Comparison of ENCODE assay signal across 8 cellular contexts in genomic region chr20:46994341-46994740, GRCh38.
DNase-seq lines count a peak whose midpoint lies in the region; ATAC-seq and TF ChIP-seq lines count a peak whose summit lies in the region.

No MANE protein-coding gene starts in this region.

- H3K36me3 ChIP-seq in PC-9 (ENCODE audit: low read depth) = no peaks in the 10 kb centered on the region

- no peaks in the 10 kb centered on the region for H3K9me2 ChIP-seq in PC-9 (ENCODE audit: insufficient read depth)

- no peak overlapping the region for H3K4me2 ChIP-seq in PC-9

- no peaks in the 10 kb centered on the region for H3K9me3 ChIP-seq in PC-9 (ENCODE audit: insufficient read depth, low read depth)

- H3K27ac Mint-ChIP-seq in activated CD8-positive, alpha-beta T cell treated with anti-CD3 and anti-CD28 coated beads, Interleukin-2, amount 10 ng/mL, durations not matched to agents 7 days and 5 days = peak overlapping the region; percentile 94

- no peaks in the 10 kb centered on the region for H3K9me3 Mint-ChIP-seq in activated CD8-positive, alpha-beta T cell treated with anti-CD3 and anti-CD28 coated beads, Interleukin-2, amount 10 ng/mL, durations not matched to agents 7 days and 5 days (ENCODE audit: insufficient read depth)

- H3K4me1 ChIP-seq in PC-9 (replicated peaks; ENCODE audit: insufficient read depth) = peaks cover 17% of the 10 kb centered on the region

- no peak for TF ChIP-seq CTCF in PC-9 (conservative IDR thresholded peaks at IDR 0.05)

- BruUV-seq in PC-9 (replicated peaks; lab: Mats Ljungman, UMichigan) = no TSS peak

- H3K36me3 Mint-ChIP-seq in activated CD8-positive, alpha-beta T cell treated with anti-CD3 and anti-CD28 coated beads, Interleukin-2, amount 10 ng/mL, durations not matched to agents 7 days and 5 days (ENCODE audit: low read depth) = peaks cover 10% of the 10 kb centered on the region

- peaks cover 10% of the 10 kb centered on the region for H3K27me3 Mint-ChIP-seq in activated CD8-positive, alpha-beta T cell treated with anti-CD3 and anti-CD28 coated beads, Interleukin-2, amount 10 ng/mL, durations not matched to agents 7 days and 5 days (ENCODE audit: low read depth)

- intact Hi-C loops in PC-9 (cut with micrococcal nuclease; ENCODE audit: unreplicated experiment) = no loop called here

- no peaks in the 10 kb centered on the region for H3K79me2 ChIP-seq in PC-9 (ENCODE audit: low read depth)

- H2AFZ ChIP-seq in PC-9 = no peak overlapping the region

- CTCF ChIA-PET in activated CD8-positive, alpha-beta T cell treated with anti-CD3 and anti-CD28 coated beads, Interleukin-2, amount 10 ng/mL, durations not matched to agents 7 days and 5 days (lab: Charles Lee) = no interaction called here
- CTCF ChIA-PET in PC-9 (lab: Charles Lee) = no interaction called here

- no peaks in the 10 kb centered on the region for H4K20me1 ChIP-seq in PC-9 (ENCODE audit: insufficient read depth)

- no peaks in the 10 kb centered on the region for H3K27me3 ChIP-seq in PC-9 (ENCODE audit: insufficient read depth, low read depth)

- ATAC-seq in GM18909 (IDR thresholded peaks at IDR 0.05; ENCODE audit: poor library complexity, unreplicated experiment) (peak; percentile 89), HG02943 (IDR thresholded peaks at IDR 0.05; ENCODE audit: low read depth, unreplicated experiment) (peak; percentile 87)
- ATAC-seq in activated CD8-positive, alpha-beta T cell treated with anti-CD3 and anti-CD28 coated beads, Interleukin-2, amount 10 ng/mL, durations not matched to agents 7 days and 5 days = peak; percentile 92

- POLR2A ChIA-PET in activated CD8-positive, alpha-beta T cell treated with anti-CD3 and anti-CD28 coated beads, Interleukin-2, amount 10 ng/mL, durations not matched to agents 7 days and 5 days (lab: Charles Lee) = no interaction called here
- POLR2A ChIA-PET in PC-9 (lab: Charles Lee; ENCODE audit: unreplicated experiment) = no interaction called here

- peak; percentile 88 for DNase-seq in activated CD8-positive, alpha-beta T cell treated with anti-CD3 and anti-CD28 coated beads, Interleukin-2, amount 10 ng/mL, durations not matched to agents 7 days and 5 days
- DNase-seq in stimulated activated CD4-positive, alpha-beta T cell treated with anti-CD3 and anti-CD28 coated beads, Interleukin-2, amount 100 ng/mL, for 4 hours (ENCODE audit: low read depth) = peak; percentile 15
- DNase-seq in NCI-H2227 treated with DMSO at 0.1 percent for 48 hours (lab: John Stamatoyannopoulos, UW) = no peak
- no peak for DNase-seq in PC-9
- no peak for DNase-seq in GDM1 (lab: John Stamatoyannopoulos, UW)
- DNase-seq in SIG-M5 treated with dmso at 0.1 percent for 504 hours (lab: John Stamatoyannopoulos, UW; ENCODE audit: unreplicated experiment) = no peak

- no peak overlapping the region for H3K4me3 ChIP-seq in PC-9

- H3F3A ChIP-seq in PC-9 (ENCODE audit: insufficient read depth, low read depth) = peaks cover 13% of the 10 kb centered on the region; the same call in 1 of the 2 replicates

- H3K27ac ChIP-seq in PC-9 = no peak overlapping the region

- peaks cover 70% of the 10 kb centered on the region for H3K4me1 Mint-ChIP-seq in activated CD8-positive, alpha-beta T cell treated with anti-CD3 and anti-CD28 coated beads, Interleukin-2, amount 10 ng/mL, durations not matched to agents 7 days and 5 days (ENCODE audit: low read depth)

- peak overlapping the region; percentile 73 for H3K4me3 Mint-ChIP-seq in activated CD8-positive, alpha-beta T cell treated with anti-CD3 and anti-CD28 coated beads, Interleukin-2, amount 10 ng/mL, durations not matched to agents 7 days and 5 days

Comparison
In these comparisons a context has a peak if more than half of its experiments do, and no peak if none do; other contexts are left out.
1. DNase-seq: peak in activated CD8-positive, alpha-beta T cell treated with anti-CD3 and anti-CD28 coated beads, Interleukin-2, amount 10 ng/mL, durations not matched to agents 7 days and 5 days (single experiment) and stimulated activated CD4-positive, alpha-beta T cell treated with anti-CD3 and anti-CD28 coated beads, Interleukin-2, amount 100 ng/mL, for 4 hours (single experiment); none in NCI-H2227 treated with DMSO at 0.1 percent for 48 hours (single experiment), PC-9 (0 of 2), GDM1 (single experiment) and SIG-M5 treated with dmso at 0.1 percent for 504 hours (single experiment).
2. Peak in every context shown above with its lines, with median percentiles within 50 percentile points of each other: ATAC-seq.